In the genomic region with DNA sequence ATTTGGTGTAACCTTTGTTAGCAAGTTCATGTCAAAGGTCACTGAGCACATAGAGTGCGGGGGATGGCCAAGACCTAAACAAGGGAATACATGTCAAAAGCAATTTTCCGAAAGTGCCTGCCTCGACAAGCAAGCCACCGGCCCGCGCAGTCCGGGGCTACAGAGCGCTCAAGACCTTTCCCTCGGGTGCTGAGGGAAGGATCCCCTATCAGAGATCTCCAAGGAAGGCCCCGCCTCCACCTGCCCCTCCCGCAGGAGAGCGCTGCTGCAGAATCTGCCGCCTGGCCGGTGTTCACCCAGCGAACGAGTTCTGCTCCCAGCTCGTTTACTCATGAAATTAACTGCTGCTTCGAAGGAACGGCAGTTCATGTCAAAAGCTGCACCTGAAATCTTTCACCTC, we compare ENCODE assay signal across 1 cellular context.
A peak's percentile ranks its signal among the peaks of the same experiment; 100 is the strongest.
TF ChIP-seq lines count a peak whose summit lies in the region.

No MANE protein-coding gene starts in this region.

TF ChIP-seq in HEK293, 187 proteins besides CTCF, POLR2A, EP300 and RAD21 (continued from another document):
- peak; percentile 70; the same call in 1 of the 2 replicates for TF ChIP-seq IKZF3 (tag by site-specific recombination; IDR thresholded peaks at IDR 0.05)
- TF ChIP-seq ZNF76 (tag by site-specific recombination; IDR thresholded peaks at IDR 0.05; ENCODE audit: borderline replicate concordance, low read depth): no peak
- TF ChIP-seq GLIS1 (tag by site-specific recombination; IDR thresholded peaks at IDR 0.05): no peak
- TF ChIP-seq RBAK (tag by site-specific recombination; IDR thresholded peaks at IDR 0.05): no peak
